ENCODE assay signal across 13 cellular contexts in the genomic region with DNA sequence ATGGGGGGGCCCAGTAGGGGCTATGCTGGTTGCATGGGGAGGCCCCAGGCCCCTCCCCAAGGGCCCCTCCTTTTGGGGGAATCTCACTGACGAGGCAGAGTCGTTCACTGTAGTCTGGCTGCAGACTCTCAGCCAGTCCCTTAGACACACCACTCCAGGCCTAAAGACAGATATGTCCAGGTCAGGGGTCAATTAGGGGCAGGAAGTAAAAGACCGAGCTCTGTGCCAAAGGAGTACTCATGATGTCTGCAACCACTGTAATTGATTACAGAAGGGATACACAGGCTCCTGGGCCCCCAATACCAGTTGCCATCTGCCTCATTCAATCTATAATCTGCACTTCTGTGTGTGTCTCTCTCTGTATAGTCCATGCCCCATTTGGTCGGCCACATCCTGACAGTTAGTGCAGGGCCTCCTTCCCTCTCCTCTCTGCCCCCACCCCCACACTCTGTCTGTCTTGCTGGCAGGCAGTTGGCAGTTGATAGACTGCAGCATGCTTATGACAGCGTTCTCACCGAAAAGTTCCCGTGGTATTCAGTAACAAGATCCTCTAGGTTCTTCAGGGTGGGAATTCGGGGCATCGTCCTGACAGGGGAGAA. TPM values are rescaled to one million over a fixed set of nuclear protein-coding genes. Genes with fewer than 3 reads are reported as not detected.
DNase-seq lines count a peak whose midpoint lies in the region; ATAC-seq and TF ChIP-seq lines count a peak whose summit lies in the region.
"Had no signal": no experiment of that assay in that cellular context is flagged by ENCODE, and none has a peak within 500 bp of the region (broad histone marks: within the 10 kb centered on the region; RNA-seq: fewer than 3 reads in every experiment).

No MANE protein-coding gene starts in this region.

- POLR2A ChIA-PET in naive thymus-derived CD8-positive, alpha-beta T cell (lab: Charles Lee) = interaction anchor here (1.0 to 10.6 kb wide), 2 partner anchors 8 to 11 kb away, joined by 5 to 134 read pairs; a partner anchor contains a TSS

- ATAC-seq in DND-41 (ENCODE audit: insufficient read depth, low read depth) (peak; percentile 59), HG02885 (IDR thresholded peaks at IDR 0.05; ENCODE audit: poor library complexity, unreplicated experiment) (no peak)
- ATAC-seq in activated T-helper 17 cell treated with anti-CD3 and anti-CD28 coated beads, Interleukin-2, amount 50 U/mL, for 72 hours (replicated peaks) = no peak
- peak in 1 of 2 donors; percentile 12 for ATAC-seq in naive thymus-derived CD8-positive, alpha-beta T cell
- ATAC-seq: WTC11 had no signal

- peak; percentile 55 for TF ChIP-seq POLR2A in NB4 (IDR thresholded peaks at IDR 0.05; ENCODE audit: extremely low read depth, insufficient read length)

- H3K4me3 ChIP-seq in DND-41 (ENCODE audit: low read depth in 1 of 2, low read length in 2 of 2) (peak overlapping the region; percentile 30 to 93; a peak in 3 of 4 replicates), NB4 (ENCODE audit: low read depth, low read length) (peak overlapping the region; percentile 84)
- H3K4me3 ChIP-seq: breast epithelium had no signal

- H3K9me3 Mint-ChIP-seq in activated T-helper 17 cell treated with anti-CD3 and anti-CD28 coated beads, Interleukin-2, amount 50 U/mL, for 72 hours = no peaks in the 10 kb centered on the region
- no peaks in the 10 kb centered on the region for H3K9me3 Mint-ChIP-seq in naive thymus-derived CD8-positive, alpha-beta T cell
- H3K9me3 Mint-ChIP-seq: WTC11 had no signal

- H3K27ac ChIP-seq in DND-41 (ENCODE audit: low read length) = peak overlapping the region; percentile 100
- H3K27ac ChIP-seq: breast epithelium had no signal

- H3K79me2 ChIP-seq in DND-41 (ENCODE audit: insufficient read depth, low read length) = peaks cover 76% of the 10 kb centered on the region

- H3K4me1 ChIP-seq in DND-41 (ENCODE audit: insufficient read depth, low read length) = peaks cover 89% of the 10 kb centered on the region
- H3K4me1 ChIP-seq: breast epithelium had no signal

- peak overlapping the region; percentile 83 for H3K4me2 ChIP-seq in DND-41 (ENCODE audit: insufficient read depth, low read length)

- H3K36me3 Mint-ChIP-seq in activated T-helper 17 cell treated with anti-CD3 and anti-CD28 coated beads, Interleukin-2, amount 50 U/mL, for 72 hours (ENCODE audit: low read depth) = peaks cover 80% of the 10 kb centered on the region
- peaks cover 16 to 54% (median 33%) of the 10 kb centered on the region in 3 donors for H3K36me3 Mint-ChIP-seq in naive thymus-derived CD8-positive, alpha-beta T cell
- H3K36me3 Mint-ChIP-seq: WTC11 had no signal

- no peaks in the 10 kb centered on the region for H3K27me3 Mint-ChIP-seq in activated T-helper 17 cell treated with anti-CD3 and anti-CD28 coated beads, Interleukin-2, amount 50 U/mL, for 72 hours
- H3K27me3 Mint-ChIP-seq in naive thymus-derived CD8-positive, alpha-beta T cell = peaks cover 0 to 2% (median 0%) of the 10 kb centered on the region in 5 donors

- DNase-seq in DND-41 (peak; percentile 90), NB4 (ENCODE audit: low read depth) (peak; percentile 90), hippocampal formation (lab: John Stamatoyannopoulos, UW) (no peak), cerebellar nuclear complex (lab: John Stamatoyannopoulos, UW) (no peak), GM13977 (ENCODE audit: low spot score) (no peak)
- DNase-seq in naive thymus-derived CD8-positive, alpha-beta T cell = peak in 8 of 10 donors; percentile 11 to 80 (median 44)
- DNase-seq: DMS79 treated with DMSO at 0.1 percent for 48 hours, foreskin melanocyte had no signal

- H3K9me3 ChIP-seq in DND-41 (ENCODE audit: insufficient read depth, low read length, severe bottlenecking) = no peaks in the 10 kb centered on the region
- H3K9me3 ChIP-seq: breast epithelium had no signal

- H3K9ac ChIP-seq in DND-41 (ENCODE audit: low read depth, low read length) = peak overlapping the region; percentile 91

- H3K4me3 Mint-ChIP-seq in activated T-helper 17 cell treated with anti-CD3 and anti-CD28 coated beads, Interleukin-2, amount 50 U/mL, for 72 hours = peak overlapping the region; percentile 99
- peak overlapping the region; percentile 83 to 98 (median 96) for H3K4me3 Mint-ChIP-seq in naive thymus-derived CD8-positive, alpha-beta T cell
- H3K4me3 Mint-ChIP-seq: WTC11 had no signal

- no peaks in the 10 kb centered on the region for H4K20me1 ChIP-seq in DND-41 (ENCODE audit: insufficient read depth, low read length)

- no peaks in the 10 kb centered on the region for H3K27me3 ChIP-seq in DND-41 (ENCODE audit: insufficient read depth, low read length, poor library complexity)

- peaks cover 20% of the 10 kb centered on the region for H3K4me1 Mint-ChIP-seq in activated T-helper 17 cell treated with anti-CD3 and anti-CD28 coated beads, Interleukin-2, amount 50 U/mL, for 72 hours
- H3K4me1 Mint-ChIP-seq in naive thymus-derived CD8-positive, alpha-beta T cell = peaks cover 37 to 82% (median 66%) of the 10 kb centered on the region in 4 donors

- H3K36me3 ChIP-seq in DND-41 (ENCODE audit: insufficient read depth, low read length) = peaks cover 35% of the 10 kb centered on the region
- H3K36me3 ChIP-seq: breast epithelium had no signal

- TF ChIP-seq CTCF in DND-41 (IDR thresholded peaks at IDR 0.05; ENCODE audit: borderline replicate concordance, extremely low read depth, low read length, poor library complexity, severe bottlenecking) (no peak), NB4 (IDR thresholded peaks at IDR 0.05; ENCODE audit: low read depth, low read length) (no peak), GM13977 (IDR thresholded peaks at IDR 0.05; ENCODE audit: extremely low read depth, insufficient read depth, missing control alignments) (no peak)

- H3K27ac Mint-ChIP-seq in activated T-helper 17 cell treated with anti-CD3 and anti-CD28 coated beads, Interleukin-2, amount 50 U/mL, for 72 hours = peak overlapping the region; percentile 96
- H3K27ac Mint-ChIP-seq in naive thymus-derived CD8-positive, alpha-beta T cell = peak overlapping the region; percentile 94 to 100 (median 98)
- H3K27ac Mint-ChIP-seq: WTC11 had no signal

- no peak overlapping the region for H2AFZ ChIP-seq in DND-41 (ENCODE audit: low read depth, low read length)

- in situ Hi-C loops in GM13977 (cut with MboI; ENCODE audit: low pct_unique_long_range_greater_than_20kb, low sequenced_read_pairs, unreplicated experiment) = no loop called here

RNA-seq across cellular contexts. Expression of a gene that starts 1.3 kb away (rescaled TPM):
- 10 to 100 TPM; 15.1 to 36.4 TPM for total RNA-seq in activated T-helper 17 cell treated with anti-CD3 and anti-CD28 coated beads, Interleukin-2, amount 50 U/mL, for 72 hours
- total RNA-seq in naive thymus-derived CD8-positive, alpha-beta T cell = 10 to 100 TPM; 39.6 to 40.4 TPM
- 1 to 10 TPM in 1 of 3 donors, not detected in 2; 4.4 TPM for polyA plus RNA-seq in naive thymus-derived CD8-positive, alpha-beta T cell
- total RNA-seq: breast epithelium, WTC11 had no signal
- polyA plus RNA-seq: neural cell had no signal

RNA-seq across cellular contexts. Expression of a gene that starts 3.5 kb away (rescaled TPM):
- total RNA-seq in activated T-helper 17 cell treated with anti-CD3 and anti-CD28 coated beads, Interleukin-2, amount 50 U/mL, for 72 hours = 100 to 1,000 TPM; 317 to 698 TPM
- 100 to 1,000 TPM; 286 to 301 TPM for total RNA-seq in naive thymus-derived CD8-positive, alpha-beta T cell
- polyA plus RNA-seq in naive thymus-derived CD8-positive, alpha-beta T cell = 100 to 1,000 TPM; 920 to 951 (median 948) TPM
- polyA plus RNA-seq: neural cell had no signal

RNA-seq across cellular contexts. Expression of a gene that starts 10.5 kb away (rescaled TPM):
- 100 to 1,000 TPM in 1 of 2 donors, 10 to 100 TPM in 1; 46.2 to 144 TPM for total RNA-seq in activated T-helper 17 cell treated with anti-CD3 and anti-CD28 coated beads, Interleukin-2, amount 50 U/mL, for 72 hours
- 10 to 100 TPM; 79.0 to 80.0 TPM for total RNA-seq in naive thymus-derived CD8-positive, alpha-beta T cell
- polyA plus RNA-seq in naive thymus-derived CD8-positive, alpha-beta T cell = 10 to 100 TPM in 2 of 3 donors, 1 to 10 TPM in 1; 6.6 to 17.0 (median 10.2) TPM

RNA-seq across cellular contexts. Expression of a gene that starts 12.2 kb away (rescaled TPM):
- total RNA-seq in activated T-helper 17 cell treated with anti-CD3 and anti-CD28 coated beads, Interleukin-2, amount 50 U/mL, for 72 hours = 10 to 100 TPM; 11.2 to 39.0 TPM
- 10 to 100 TPM; 26.6 to 33.7 TPM for total RNA-seq in naive thymus-derived CD8-positive, alpha-beta T cell
- polyA plus RNA-seq in naive thymus-derived CD8-positive, alpha-beta T cell = 1 to 10 TPM; 1.3 to 2.1 (median 1.7) TPM

RNA-seq across cellular contexts. Expression of a gene that starts 36.8 kb away (rescaled TPM):
- 1 to 10 TPM; 1.6 to 6.4 TPM for total RNA-seq in activated T-helper 17 cell treated with anti-CD3 and anti-CD28 coated beads, Interleukin-2, amount 50 U/mL, for 72 hours
- 1 to 10 TPM; 2.7 to 3.1 TPM for total RNA-seq in naive thymus-derived CD8-positive, alpha-beta T cell
- under 1 TPM; 0.06 to 0.25 (median 0.14) TPM for polyA plus RNA-seq in naive thymus-derived CD8-positive, alpha-beta T cell

Comparison
In these comparisons a context has a peak if more than half of its experiments do, and no peak if none do; other contexts are left out.
1. DNase-seq: peak in DND-41 (single experiment), NB4 (single experiment) and naive thymus-derived CD8-positive, alpha-beta T cell (8 of 10); none in hippocampal formation (0 of 2), cerebellar nuclear complex (0 of 2) and GM13977 (single experiment).